ENCODE assay signal across 8 cellular contexts in the genomic region with DNA sequence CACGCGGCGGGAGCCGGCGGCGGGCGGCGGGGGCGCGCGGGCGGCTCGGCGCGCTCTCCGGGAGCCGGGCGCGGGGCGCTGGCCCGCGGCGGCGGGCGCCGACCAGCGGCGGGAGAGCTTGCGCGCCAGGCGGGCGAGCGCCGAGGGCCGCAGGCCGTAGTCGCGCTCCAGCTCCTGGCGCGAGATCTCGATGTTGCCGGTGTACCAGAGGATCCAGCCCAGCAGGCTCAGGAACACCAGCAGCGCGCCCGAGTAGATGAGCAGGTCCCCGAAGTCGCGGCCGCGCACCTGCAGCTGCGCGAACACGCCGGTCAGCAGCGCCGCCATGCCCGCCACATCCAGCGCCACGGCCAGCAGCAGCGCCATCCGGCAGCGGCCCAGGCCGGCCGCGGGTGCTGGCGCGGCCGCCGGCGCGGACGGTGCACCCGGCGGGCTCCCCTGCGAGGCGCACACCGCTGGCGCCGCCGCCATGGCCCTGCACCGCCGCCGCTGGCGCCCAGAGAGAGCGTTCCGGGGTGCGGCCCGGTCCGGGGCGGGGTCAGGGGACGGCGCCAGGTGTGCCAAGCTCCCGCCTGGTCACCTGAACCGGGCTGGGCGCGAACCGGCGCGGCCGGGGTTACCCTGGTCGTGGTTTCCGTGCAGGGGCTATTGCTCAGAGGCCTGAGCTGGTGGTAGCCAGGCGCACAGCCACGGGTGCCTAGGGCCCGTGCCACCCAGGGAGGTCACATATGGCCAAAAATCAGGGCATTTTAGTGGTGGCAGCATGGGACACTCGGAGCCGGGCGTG. TPM values are rescaled to one million over a fixed set of nuclear protein-coding genes. Genes with fewer than 3 reads are reported as not detected.
DNase-seq lines count a peak whose midpoint lies in the region; ATAC-seq lines count a peak whose summit lies in the region.

A gene with protein sequence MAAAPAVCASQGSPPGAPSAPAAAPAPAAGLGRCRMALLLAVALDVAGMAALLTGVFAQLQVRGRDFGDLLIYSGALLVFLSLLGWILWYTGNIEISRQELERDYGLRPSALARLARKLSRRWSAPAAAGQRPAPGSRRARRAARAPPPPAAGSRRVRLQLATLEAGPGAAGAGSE (minus strand): TSS at position 504 of the 787 bp plus-strand sequence. CDS start 33 bp downstream, at position 471.

- peaks cover 40% of the 10 kb centered on the region for H3K4me1 Mint-ChIP-seq in activated CD4-positive, alpha-beta T cell treated with anti-CD3 and anti-CD28 coated beads for 36 hours

- peak within 1 kb of the TSS; percentile 98 for H3K27ac Mint-ChIP-seq in activated CD4-positive, alpha-beta T cell treated with anti-CD3 and anti-CD28 coated beads for 36 hours

- intact Hi-C loops in activated CD4-positive, alpha-beta T cell treated with anti-CD3 and anti-CD28 coated beads for 36 hours (cut with DNase I, micrococcal nuclease) = loop anchor here (1.0 to 10.0 kb wide), 6 partner anchors 119 to 1193 kb away; a partner anchor contains a TSS

- H3K36me3 Mint-ChIP-seq in activated CD4-positive, alpha-beta T cell treated with anti-CD3 and anti-CD28 coated beads for 36 hours (ENCODE audit: low read depth) = peaks cover 48% of the 10 kb centered on the region

- POLR2A ChIA-PET in activated CD4-positive, alpha-beta T cell treated with anti-CD3 and anti-CD28 coated beads for 36 hours (lab: Charles Lee) = interaction anchor here (0.8 to 3.1 kb wide), 9 partner anchors 9 to 270 kb away, joined by 3 to 19 read pairs (median 3); a partner anchor contains a TSS

- peak; percentile 4 for ATAC-seq in activated CD4-positive, alpha-beta T cell treated with anti-CD3 and anti-CD28 coated beads for 36 hours
- ATAC-seq in left lobe of liver = peak; percentile 66

- H3K27me3 Mint-ChIP-seq in activated CD4-positive, alpha-beta T cell treated with anti-CD3 and anti-CD28 coated beads for 36 hours = no peaks in the 10 kb centered on the region

- peak within 1 kb of the TSS; percentile 89 for H3K4me3 Mint-ChIP-seq in activated CD4-positive, alpha-beta T cell treated with anti-CD3 and anti-CD28 coated beads for 36 hours

- DNase-seq in NCI-H345 (lab: John Stamatoyannopoulos, UW) (peak; percentile 51), NCI-H345 treated with DMSO at 0.1 percent for 48 hours (lab: John Stamatoyannopoulos, UW; ENCODE audit: unreplicated experiment) (no peak), NCI-H146 (lab: John Stamatoyannopoulos, UW) (peak; percentile 79), dermis blood vessel endothelial cell (peak; percentile 83), left lobe of liver (ENCODE audit: low spot score) (peak; percentile 83)
- DNase-seq in activated CD4-positive, alpha-beta T cell treated with anti-CD3 and anti-CD28 coated beads for 36 hours = peak; percentile 79
- peak in 2 of 3 experiments; percentile 24 to 47 for DNase-seq in stimulated activated CD4-positive, alpha-beta T cell treated with anti-CD3 and anti-CD28 coated beads, TNF-alpha, amount 100 ng/mL, for 4 hours (ENCODE audit: low read depth in 3 of 3)
- no peak for DNase-seq in effector CD4-positive, alpha-beta T cell

- CTCF ChIA-PET in activated CD4-positive, alpha-beta T cell treated with anti-CD3 and anti-CD28 coated beads for 36 hours (lab: Charles Lee) = interaction anchor here (0.6 to 1.7 kb wide), 8 partner anchors 14 to 270 kb away, joined by 3 to 10 read pairs (median 3); a partner anchor contains a TSS

- no peaks in the 10 kb centered on the region for H3K9me3 Mint-ChIP-seq in activated CD4-positive, alpha-beta T cell treated with anti-CD3 and anti-CD28 coated beads for 36 hours (ENCODE audit: low read depth)

RNA-seq across cellular contexts. Expression of the gene that starts here (rescaled TPM):
- 1 to 10 TPM; 5.9 to 6.3 TPM for total RNA-seq in activated CD4-positive, alpha-beta T cell treated with anti-CD3 and anti-CD28 coated beads for 36 hours
- 0.34 and 1.0 TPM in 2 replicates for total RNA-seq in dermis blood vessel endothelial cell
- total RNA-seq in left lobe of liver = 26.6 TPM

Comparison
In these comparisons a context has a peak if more than half of its experiments do, and no peak if none do; other contexts are left out.
1. DNase-seq: peak in NCI-H345 (single experiment), NCI-H146 (single experiment), activated CD4-positive, alpha-beta T cell treated with anti-CD3 and anti-CD28 coated beads for 36 hours (single experiment), dermis blood vessel endothelial cell (single experiment), left lobe of liver (single experiment) and stimulated activated CD4-positive, alpha-beta T cell treated with anti-CD3 and anti-CD28 coated beads, TNF-alpha, amount 100 ng/mL, for 4 hours (2 of 3); none in NCI-H345 treated with DMSO at 0.1 percent for 48 hours (single experiment) and effector CD4-positive, alpha-beta T cell (single experiment).